Comparison of ENCODE assay signal across 15 cellular contexts in the genomic region with DNA sequence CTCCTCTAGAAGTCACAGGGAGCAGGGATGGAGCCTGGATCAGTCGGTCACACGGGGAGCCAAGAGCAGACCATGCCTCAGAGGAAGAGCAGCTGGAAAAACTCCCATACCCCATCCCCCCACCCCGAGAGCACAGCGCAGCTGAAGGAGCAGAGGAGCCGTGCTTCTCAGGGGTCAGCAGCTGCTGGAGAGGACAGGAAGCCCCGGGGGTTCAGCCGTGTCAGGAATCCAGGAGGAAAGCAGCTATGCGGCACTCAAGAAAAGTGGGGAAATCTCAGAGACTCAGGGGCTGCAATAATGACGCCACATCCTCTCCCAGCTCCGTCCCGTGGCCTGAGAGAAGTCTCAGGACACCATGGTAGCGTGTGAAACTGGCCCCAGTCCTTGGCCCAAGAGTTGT.
"Had no signal": no experiment of that assay in that cellular context is flagged by ENCODE, and none has a peak within 500 bp of the region (broad histone marks: within the 10 kb centered on the region; RNA-seq: fewer than 3 reads in every experiment).

No MANE protein-coding gene starts in this region.

- H3K4me1 Mint-ChIP-seq: activated naive CD8-positive, alpha-beta T cell treated with anti-CD3 and anti-CD28 coated beads, Interleukin-2, amount 50 U/mL, for 24 hours; activated T-helper 17 cell treated with anti-CD3 and anti-CD28 coated beads, Interleukin-2, amount 50 U/mL, for 72 hours; stimulated activated naive CD8-positive, alpha-beta T cell treated with anti-CD3 and anti-CD28 coated beads, Interleukin-15, amount 100 ng/mL, for 72 hours had no signal

- H3K36me3 ChIP-seq: breast epithelium, pancreas had no signal

- H3K4me3 ChIP-seq: ascending aorta, breast epithelium, neural progenitor cell, pancreas had no signal

- H3K27ac ChIP-seq: ascending aorta, breast epithelium, neural progenitor cell, pancreas, WERI-Rb-1 had no signal

- H3K9me3 ChIP-seq: ascending aorta, breast epithelium, pancreas had no signal

- H2AFZ ChIP-seq: neural progenitor cell had no signal

- H3K27me3 Mint-ChIP-seq: activated naive CD8-positive, alpha-beta T cell treated with anti-CD3 and anti-CD28 coated beads, Interleukin-2, amount 50 U/mL, for 24 hours; activated T-helper 17 cell treated with anti-CD3 and anti-CD28 coated beads, Interleukin-2, amount 50 U/mL, for 72 hours; stimulated activated naive CD8-positive, alpha-beta T cell treated with anti-CD3 and anti-CD28 coated beads, Interleukin-15, amount 100 ng/mL, for 72 hours; type B pancreatic cell had no signal

- DNase-seq: activated CD4-positive, alpha-beta T cell treated with anti-CD3 and anti-CD28 coated beads, Interleukin-2, amount 50 U/mL, for 48 hours; activated naive CD4-positive, alpha-beta T cell treated with anti-CD3 and anti-CD28 coated beads for 36 hours; activated naive CD8-positive, alpha-beta T cell treated with anti-CD3 and anti-CD28 coated beads, Interleukin-2, amount 50 U/mL, for 24 hours; islet precursor cell; stimulated activated CD4-positive, alpha-beta T cell treated with anti-CD3 and anti-CD28 coated beads, Interleukin-1b, Interleukin-23, amount 100 ng/mL, for 48 hours; stimulated activated naive CD8-positive, alpha-beta T cell treated with anti-CD3 and anti-CD28 coated beads, Interleukin-15, amount 100 ng/mL, for 72 hours; WERI-Rb-1 had no signal

- H3K4me2 ChIP-seq: neural progenitor cell had no signal

- H3K4me1 ChIP-seq: ascending aorta, breast epithelium, pancreas had no signal

- FAIRE-seq: frontal cortex, pancreas had no signal

- H3K9ac ChIP-seq: neural progenitor cell had no signal

- H3K9me3 Mint-ChIP-seq: activated naive CD4-positive, alpha-beta T cell treated with anti-CD3 and anti-CD28 coated beads for 36 hours; activated naive CD8-positive, alpha-beta T cell treated with anti-CD3 and anti-CD28 coated beads, Interleukin-2, amount 50 U/mL, for 24 hours; activated T-helper 17 cell treated with anti-CD3 and anti-CD28 coated beads, Interleukin-2, amount 50 U/mL, for 72 hours; stimulated activated naive CD8-positive, alpha-beta T cell treated with anti-CD3 and anti-CD28 coated beads, Interleukin-15, amount 100 ng/mL, for 72 hours; T-helper 1 cell treated with Interleukin-12 subunit alpha and Interleukin-12 subunit beta and Interleukin-4 antibody, amounts not matched to agents 30 μg/mL and 1 μg/mL, for 36 hours; type B pancreatic cell had no signal

- H3K27ac Mint-ChIP-seq: activated naive CD4-positive, alpha-beta T cell treated with anti-CD3 and anti-CD28 coated beads for 36 hours; activated naive CD8-positive, alpha-beta T cell treated with anti-CD3 and anti-CD28 coated beads, Interleukin-2, amount 50 U/mL, for 24 hours; activated T-helper 17 cell treated with anti-CD3 and anti-CD28 coated beads, Interleukin-2, amount 50 U/mL, for 72 hours; neural progenitor cell; stimulated activated naive CD8-positive, alpha-beta T cell treated with anti-CD3 and anti-CD28 coated beads, Interleukin-15, amount 100 ng/mL, for 72 hours; T-helper 1 cell treated with Interleukin-12 subunit alpha and Interleukin-12 subunit beta and Interleukin-4 antibody, amounts not matched to agents 30 μg/mL and 1 μg/mL, for 36 hours; type B pancreatic cell had no signal

- H3K27me3 ChIP-seq: ascending aorta, breast epithelium, neural progenitor cell, pancreas had no signal

- H3K4me3 Mint-ChIP-seq: activated naive CD4-positive, alpha-beta T cell treated with anti-CD3 and anti-CD28 coated beads for 36 hours; activated naive CD8-positive, alpha-beta T cell treated with anti-CD3 and anti-CD28 coated beads, Interleukin-2, amount 50 U/mL, for 24 hours; activated T-helper 17 cell treated with anti-CD3 and anti-CD28 coated beads, Interleukin-2, amount 50 U/mL, for 72 hours; neural progenitor cell; stimulated activated naive CD8-positive, alpha-beta T cell treated with anti-CD3 and anti-CD28 coated beads, Interleukin-15, amount 100 ng/mL, for 72 hours; T-helper 1 cell treated with Interleukin-12 subunit alpha and Interleukin-12 subunit beta and Interleukin-4 antibody, amounts not matched to agents 30 μg/mL and 1 μg/mL, for 36 hours; type B pancreatic cell had no signal

- ATAC-seq: activated naive CD8-positive, alpha-beta T cell treated with anti-CD3 and anti-CD28 coated beads, Interleukin-2, amount 50 U/mL, for 24 hours; activated T-helper 17 cell treated with anti-CD3 and anti-CD28 coated beads, Interleukin-2, amount 50 U/mL, for 72 hours; pancreas; stimulated activated naive CD8-positive, alpha-beta T cell treated with anti-CD3 and anti-CD28 coated beads, Interleukin-15, amount 100 ng/mL, for 72 hours had no signal
